In the genomic region with DNA sequence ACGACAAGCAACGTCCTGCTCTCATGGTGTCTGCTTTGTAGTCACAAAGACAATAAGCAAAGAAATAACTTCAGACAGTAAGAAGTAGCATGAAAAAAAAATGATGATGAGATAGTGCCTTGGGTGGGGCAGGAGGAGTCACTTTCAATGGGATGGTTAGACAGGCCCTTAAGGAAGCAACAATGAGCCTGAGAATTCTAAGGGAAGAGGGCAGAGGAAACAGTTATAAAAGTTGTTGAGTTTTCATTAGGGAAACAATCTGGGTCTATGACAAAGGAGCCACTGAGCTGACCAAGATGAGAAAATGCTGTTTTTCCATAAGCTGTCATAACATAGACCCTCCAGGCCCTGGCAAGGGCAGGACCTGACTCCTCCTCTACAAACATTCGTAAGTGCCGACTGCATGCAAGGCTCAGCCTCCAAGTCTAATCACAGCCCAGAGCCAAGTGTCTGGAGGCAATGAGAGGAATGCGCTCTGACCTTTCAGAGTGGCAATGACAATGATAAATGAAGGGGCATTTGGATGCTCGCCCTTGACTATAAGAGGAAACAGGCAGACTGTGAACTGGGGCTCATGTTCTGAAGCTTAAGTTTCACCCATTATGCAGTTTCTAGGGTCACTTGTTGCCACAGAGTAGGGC, we compare ENCODE assay signal across 9 cellular contexts. TPM values are rescaled to one million over a fixed set of nuclear protein-coding genes. Genes with fewer than 3 reads are reported as not detected.
DNase-seq lines count a peak whose midpoint lies in the region; ATAC-seq, FAIRE-seq and TF ChIP-seq lines count a peak whose summit lies in the region.
"Had no signal": no experiment of that assay in that cellular context is flagged by ENCODE, and none has a peak within 500 bp of the region (broad histone marks: within the 10 kb centered on the region; RNA-seq: fewer than 3 reads in every experiment).

No MANE protein-coding gene starts in this region.

- FAIRE-seq in pancreas (lab: Jason Lieb, UNC): no peak

- TF ChIP-seq CTCF in AG10803 (conservative IDR thresholded peaks at IDR 0.05; ENCODE audit: low read length): no peak
- no peak for TF ChIP-seq CTCF in fibroblast of pulmonary artery (IDR thresholded peaks at IDR 0.05; ENCODE audit: low read length, missing control alignments)
- TF ChIP-seq CTCF in pancreas (IDR thresholded peaks at IDR 0.05): no peak

- no peak overlapping the region for H3K4me3 ChIP-seq in AG10803 (ENCODE audit: low read length)
- no peak overlapping the region for H3K4me3 ChIP-seq in fibroblast of pulmonary artery (replicated peaks; ENCODE audit: low read depth, low read length)
- no peak overlapping the region for H3K4me3 ChIP-seq in pancreas

- intact Hi-C loops in pancreas (cut with DNase I): no loop called here

- in situ Hi-C loops in SK-MEL-5 (cut with HindIII; ENCODE audit: low pct_unique_long_range_greater_than_20kb, low sequenced_read_pairs): no loop called here

- DNase-seq in AG10803 (ENCODE audit: low read depth) (peak; percentile 89), SK-MEL-5 (ENCODE audit: low read depth, low spot score) (peak; percentile 72), fibroblast of pulmonary artery (ENCODE audit: low read depth) (peak; percentile 66), pancreas (peak in 4 of 6 donors; percentile 32 to 66 (median 40)), Kasumi-1 (lab: John Stamatoyannopoulos, UW) (no peak), NCI-H2081 (lab: John Stamatoyannopoulos, UW) (no peak), HT-29 (ENCODE audit: low spot score) (no peak), NCI-H2029 (lab: John Stamatoyannopoulos, UW) (no peak)
- DNase-seq: activated gamma-delta T cell treated with Interleukin-2 at 50 U/mL for 16 hours had no signal

- H3K4me1 ChIP-seq in pancreas: peaks cover 56 to 69% (median 64%) of the 10 kb centered on the region in 3 donors

- no peaks in the 10 kb centered on the region for H3K36me3 ChIP-seq in pancreas

- H3K9me3 ChIP-seq in pancreas: no peaks in the 10 kb centered on the region

- WGBS in pancreas, 2 donors: 35 to 41% methylated on average over 6 of the region's 6 CpGs

- ATAC-seq in pancreas: peak in 3 of 4 donors; percentile 13 to 35 (median 25)

- peak overlapping the region in 3 of 4 donors; percentile 34 to 88 (median 85) for H3K27ac ChIP-seq in pancreas

- H3K27me3 ChIP-seq in pancreas: no peaks in the 10 kb centered on the region

RNA-seq across cellular contexts. Expression of a gene that starts 43.7 kb away (rescaled TPM):
- total RNA-seq in SK-MEL-5 (2014; rRNA removed; shearing (Covaris generic)): 12.2 and 13.2 TPM in 2 replicates
- 7.1 and 9.3 TPM in 2 replicates for polyA plus RNA-seq in SK-MEL-5 (2015; cell fraction: cytosol; rRNA removed)
- polyA plus RNA-seq in SK-MEL-5 (2015; cell fraction: nucleus; rRNA removed): 3.9 and 6.4 TPM in 2 replicates
- total RNA-seq in pancreas: 10 to 100 TPM in 5 of 6 donors, 1 to 10 TPM in 1; 7.1 to 27.5 (median 17.3) TPM
- 1 to 10 TPM; 3.8 to 5.8 TPM for polyA plus RNA-seq in pancreas
- total RNA-seq in HT-29 (2014; rRNA removed; shearing (Covaris generic)): not detected in 2 replicates

Comparison
In these comparisons a context has a peak if more than half of its experiments do, and no peak if none do; other contexts are left out.
1. DNase-seq: peak in AG10803 (single experiment), SK-MEL-5 (single experiment), fibroblast of pulmonary artery (single experiment) and pancreas (4 of 6); none in Kasumi-1 (0 of 2), NCI-H2081 (0 of 2), HT-29 (single experiment) and NCI-H2029 (single experiment).